28 cellular contexts compared by ENCODE assay signal in genomic region chr10:123747426-123747825, GRCh38.
"Had no signal": no experiment of that assay in that cellular context is flagged by ENCODE, and none has a peak within 500 bp of the region (broad histone marks: within the 10 kb centered on the region; RNA-seq: fewer than 3 reads in every experiment).

No MANE protein-coding gene starts in this region.

- H3K27ac ChIP-seq: neural progenitor cell, neutrophil, ovary, parathyroid adenoma, psoas muscle, right lobe of liver, suprapubic skin, testis, tibial artery, transverse colon, upper lobe of right lung, uterus had no signal

- H3K4me3 ChIP-seq: neural progenitor cell, ovary, psoas muscle, right lobe of liver, sigmoid colon, suprapubic skin, testis, tibial artery, transverse colon, upper lobe of right lung, uterus had no signal

- H2AFZ ChIP-seq: neural progenitor cell, parathyroid adenoma had no signal

- ATAC-seq: naive thymus-derived CD8-positive, alpha-beta T cell; natural killer cell treated with Interleukin-12 subunit alpha and Interleukin-12 subunit beta and Interleukin-15 and Interleukin-18, amount 100 ng/mL, for 72 hours; psoas muscle; right cardiac atrium; right lobe of liver; stimulated activated memory B cell treated with anti-CD40 and anti-IgM and Interleukin-4, amounts not matched to agents 10 μg/mL and 1 μg/mL and 100 μg/mL, for 72 hours; stimulated activated naive CD8-positive, alpha-beta T cell treated with anti-CD3 and anti-CD28 coated beads, Interleukin-15, amount 100 ng/mL, for 72 hours; stimulated activated naive CD8-positive, alpha-beta T cell treated with anti-CD3 and anti-CD28 coated beads, Interleukin-15, Interleukin-2, amounts not matched to agents 100 U/mL and 50 U/mL, for 24 hours; upper lobe of right lung had no signal

- H3K36me3 ChIP-seq: neural progenitor cell, neutrophil, ovary, right lobe of liver, suprapubic skin, transverse colon, upper lobe of right lung, uterus had no signal

- H3K9me3 ChIP-seq: neutrophil, psoas muscle, right lobe of liver, sigmoid colon, suprapubic skin, testis, tibial artery, transverse colon, upper lobe of right lung, uterus had no signal

- H3K9ac ChIP-seq: neural progenitor cell, parathyroid adenoma had no signal

- H3K4me1 ChIP-seq: parathyroid adenoma, psoas muscle, right lobe of liver, suprapubic skin, upper lobe of right lung, uterus had no signal

- H3K27me3 ChIP-seq: neural progenitor cell, neutrophil, ovary, right lobe of liver, sigmoid colon, testis, tibial artery, transverse colon, upper lobe of right lung, uterus had no signal

- H3K79me2 ChIP-seq: parathyroid adenoma had no signal

- DNase-seq: naive B cell; naive thymus-derived CD8-positive, alpha-beta T cell; nucleus accumbens; ovary; psoas muscle; right cardiac atrium; right lobe of liver; sigmoid colon; small intestine; stimulated activated CD4-positive, alpha-beta T cell treated with anti-CD3 and anti-CD28 coated beads, Interleukin-15, amount 100 ng/mL, for 24 hours; stimulated activated CD4-positive, alpha-beta T cell treated with anti-CD3 and anti-CD28 coated beads, Interleukin-4, amount 100 ng/mL, for 1 hour; stimulated activated CD4-positive, alpha-beta T cell treated with anti-CD3 and anti-CD28 coated beads, Interleukin-4, amount 100 ng/mL, for 4 hours; stimulated activated CD8-positive, alpha-beta memory T cell treated with anti-CD3 and anti-CD28 coated beads, Interleukin-4, amount 100 ng/mL, for 48 hours; stimulated activated naive CD4-positive, alpha-beta T cell; stimulated activated naive CD8-positive, alpha-beta T cell treated with anti-CD3 and anti-CD28 coated beads, Interleukin-15, amount 100 ng/mL, for 72 hours; stimulated activated naive CD8-positive, alpha-beta T cell treated with anti-CD3 and anti-CD28 coated beads, Interleukin-15, Interleukin-2, amounts not matched to agents 100 U/mL and 50 U/mL, for 24 hours; substantia nigra; testis; tibial artery; transverse colon; upper lobe of right lung; uterus had no signal
